8 cellular contexts compared by ENCODE assay signal in the genomic region with DNA sequence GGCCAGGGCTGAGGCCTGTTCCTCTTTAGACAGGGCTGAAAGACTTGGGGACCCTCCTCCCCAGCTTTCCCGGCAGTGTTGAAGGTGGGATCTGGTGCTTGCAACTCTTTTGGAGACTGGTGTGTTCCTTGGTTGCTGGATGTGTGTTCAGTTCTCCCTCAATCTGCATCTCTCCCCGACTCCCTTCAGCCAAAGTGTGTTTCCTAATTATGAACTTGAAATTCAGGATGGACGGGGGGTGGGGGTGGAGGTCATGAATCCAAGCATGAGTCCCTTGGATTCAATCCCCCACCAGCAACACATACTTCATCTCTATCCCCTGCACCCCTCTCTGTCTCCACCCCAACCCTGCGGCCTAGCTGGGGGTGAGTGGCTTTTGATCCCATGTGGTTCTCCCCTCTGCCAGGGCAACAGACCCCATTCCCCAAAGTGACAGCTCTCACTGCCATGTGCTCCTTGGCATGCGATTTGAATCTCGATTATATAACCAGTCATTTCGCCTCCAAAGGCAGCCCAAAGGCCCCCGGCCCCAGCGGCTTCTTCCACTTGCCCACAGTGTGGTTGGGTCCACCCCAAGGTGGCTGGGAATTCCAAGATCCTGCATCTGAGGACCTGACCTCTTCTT. TPM values are rescaled to one million over a fixed set of nuclear protein-coding genes. Genes with fewer than 3 reads are reported as not detected.
DNase-seq lines count a peak whose midpoint lies in the region; ATAC-seq and TF ChIP-seq lines count a peak whose summit lies in the region.

No MANE protein-coding gene starts in this region.

- H3K4me1 Mint-ChIP-seq in Calu3 (ENCODE audit: low read depth, unreplicated experiment) (peaks cover 14% of the 10 kb centered on the region), T-helper 17 cell (peaks cover 11% of the 10 kb centered on the region)

- H3K27me3 ChIP-seq in fibroblast of lung (ENCODE audit: control insufficient read depth, insufficient read depth, low read length): no peaks in the 10 kb centered on the region
- H3K27me3 ChIP-seq in rectal smooth muscle tissue (ENCODE audit: control insufficient read depth, insufficient read depth, low read length): no peaks in the 10 kb centered on the region

- H3K27ac ChIP-seq in fibroblast of lung (ENCODE audit: insufficient read depth, low read length) (peak overlapping the region; percentile 63), rectal smooth muscle tissue (ENCODE audit: low read depth, low read length) (peak overlapping the region; percentile 92)

- peaks cover 66% of the 10 kb centered on the region for H3K27me3 Mint-ChIP-seq in Calu3 (ENCODE audit: unreplicated experiment)
- H3K27me3 Mint-ChIP-seq in T-helper 17 cell: peaks cover 16% of the 10 kb centered on the region

- H3K9ac ChIP-seq in fibroblast of lung (ENCODE audit: insufficient read depth, low read length) (no peak overlapping the region), rectal smooth muscle tissue (ENCODE audit: low read length) (peak overlapping the region; percentile 21)

- intact Hi-C loops in Calu3 (cut with micrococcal nuclease; ENCODE audit: unreplicated experiment): no loop called here

- H4K20me1 ChIP-seq in fibroblast of lung (ENCODE audit: control insufficient read depth, extremely low read depth, insufficient read depth, low read length): no peaks in the 10 kb centered on the region

- H3K9me3 Mint-ChIP-seq in Calu3 (ENCODE audit: low read depth, unreplicated experiment): no peaks in the 10 kb centered on the region

- H3K36me3 ChIP-seq in fibroblast of lung (ENCODE audit: control insufficient read depth, insufficient read depth, low read length) (peaks cover 7% of the 10 kb centered on the region), rectal smooth muscle tissue (ENCODE audit: control insufficient read depth, insufficient read depth, low read length) (no peaks in the 10 kb centered on the region)

- H3K4me1 ChIP-seq in fibroblast of lung (ENCODE audit: control insufficient read depth, extremely low read depth, insufficient read depth, low read length): peaks cover 20% of the 10 kb centered on the region
- H3K4me1 ChIP-seq in rectal smooth muscle tissue (ENCODE audit: control insufficient read depth, insufficient read depth, low read length): peaks cover 39% of the 10 kb centered on the region

- H3K4me2 ChIP-seq in fibroblast of lung (ENCODE audit: extremely low read depth, insufficient read depth, low read length): peak overlapping the region; percentile 94

- H3K4me3 Mint-ChIP-seq in Calu3 (ENCODE audit: low read depth, unreplicated experiment) (peak overlapping the region; percentile 70), T-helper 17 cell (peak overlapping the region; percentile 79)

- H2AFZ ChIP-seq in fibroblast of lung (ENCODE audit: low read length): no peak overlapping the region

- H3K27ac Mint-ChIP-seq in Calu3 (ENCODE audit: unreplicated experiment): no peak overlapping the region
- peak overlapping the region; percentile 2 for H3K27ac Mint-ChIP-seq in T-helper 17 cell

- in situ Hi-C loops in G401 (cut with HindIII; ENCODE audit: low sequenced_read_pairs): no loop called here

- peaks cover 24% of the 10 kb centered on the region for H3K36me3 Mint-ChIP-seq in Calu3 (ENCODE audit: insufficient read depth, unreplicated experiment)
- H3K36me3 Mint-ChIP-seq in T-helper 17 cell (ENCODE audit: low read depth): peaks cover 2% of the 10 kb centered on the region

- no peak for DNase-seq in Calu3
- DNase-seq in T-helper 17 cell: no peak
- no peak for DNase-seq in fibroblast of lung (ENCODE audit: low read depth in 2 of 2)
- DNase-seq in NCI-H2029 (lab: John Stamatoyannopoulos, UW): no peak
- no peak for DNase-seq in G401 (ENCODE audit: low spot score)
- DNase-seq in stimulated activated CD4-positive, alpha-beta T cell treated with anti-CD3 and anti-CD28 coated beads, Interleukin-4, amount 100 ng/mL, for 24 hours: no peak

- TF ChIP-seq CTCF in Calu3 (IDR thresholded peaks at IDR 0.05; ENCODE audit: unreplicated experiment): no peak
- TF ChIP-seq CTCF in fibroblast of lung (conservative IDR thresholded peaks at IDR 0.05 in 1 of 2, IDR thresholded peaks at IDR 0.05 in 1 of 2; ENCODE audit: low read depth in 1 of 2, low read length in 2 of 2): no peak

- H3K9me3 ChIP-seq in T-helper 17 cell (ENCODE audit: control insufficient read depth, low read length, poor library complexity, severe bottlenecking) (no peaks in the 10 kb centered on the region), fibroblast of lung (ENCODE audit: control insufficient read depth, insufficient read depth, low read depth, low read length) (no peaks in the 10 kb centered on the region)

- CTCF ChIA-PET in Calu3 (lab: Charles Lee): interaction anchor here (0.9 to 2.0 kb wide), 4 partner anchors 12 to 238 kb away, joined by 3 to 6 read pairs (median 6); no protein-coding TSS in a partner anchor

- H3K79me2 ChIP-seq in fibroblast of lung (ENCODE audit: control insufficient read depth, insufficient read depth, low read length): peaks cover 46% of the 10 kb centered on the region

- ATAC-seq in T-helper 17 cell (no peak), HG03159 (IDR thresholded peaks at IDR 0.05; ENCODE audit: unreplicated experiment) (no peak)

- H3K4me3 ChIP-seq in fibroblast of lung (replicated peaks in 1 of 4; ENCODE audit: control extremely low read depth in 1 of 4, insufficient read depth in 1 of 4, low read depth in 3 of 4, low read length in 4 of 4) (peak overlapping the region; percentile 63 to 80 (median 78)), rectal smooth muscle tissue (ENCODE audit: low read length) (peak overlapping the region; percentile 75)

- TSS peak; percentile 36 for BruUV-seq in Calu3 (replicated peaks; lab: Mats Ljungman, UMichigan)

RNA-seq across cellular contexts. Expression of a gene that starts 1.3 kb away (rescaled TPM):
- total RNA-seq in Calu3 (2022) (140 and 304 TPM in 2 replicates), T-helper 17 cell (under 1 TPM; 0.39 to 0.47 TPM), fibroblast of lung (18.2 and 41.1 TPM in 2 replicates)
- polyA plus RNA-seq in fibroblast of lung: 28.1 and 31.0 TPM in 2 replicates
- 71.0 and 72.1 TPM in 2 replicates for polyA plus RNA-seq in fibroblast of lung (2012)
- polyA minus RNA-seq in fibroblast of lung (ENCODE audit: low replicate concordance): 114 and 139 TPM in 2 replicates
- 2.4 and 6.4 TPM in 2 replicates for total RNA-seq in G401 (2014; rRNA removed; shearing (Covaris generic))
